In the genomic region with DNA sequence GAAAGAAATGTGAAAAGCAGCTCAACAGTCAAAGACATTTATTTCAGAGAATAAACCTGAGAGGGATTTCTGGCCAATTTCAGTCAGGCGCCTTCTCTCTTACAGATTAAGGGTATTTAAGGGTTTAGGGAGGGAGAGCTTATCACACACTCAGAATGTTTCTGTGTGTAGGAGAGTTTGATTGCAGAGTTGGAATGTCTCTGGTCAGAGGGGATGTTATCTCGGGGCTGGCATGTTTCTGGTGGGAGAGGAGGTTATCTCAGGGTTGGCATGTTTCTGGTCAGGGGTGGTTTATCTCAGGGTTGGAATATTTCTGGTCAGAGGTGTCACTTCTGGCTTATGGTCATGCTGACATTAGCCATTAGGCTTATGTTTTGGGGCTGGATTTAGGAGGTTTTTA, we compare ENCODE assay signal across 18 cellular contexts.
"Had no signal": no experiment of that assay in that cellular context is flagged by ENCODE, and none has a peak within 500 bp of the region (broad histone marks: within the 10 kb centered on the region; RNA-seq: fewer than 3 reads in every experiment).

No MANE protein-coding gene starts in this region.

- H3K27ac Mint-ChIP-seq: activated naive CD8-positive, alpha-beta T cell treated with anti-CD3 and anti-CD28 coated beads, Interleukin-2, amount 10 ng/mL, durations not matched to agents 7 days and 5 days; activated T-helper 1 cell treated with anti-CD3 and anti-CD28 coated beads, Interleukin-12 subunit alpha, Interleukin-12 subunit beta, Interleukin-2, Interleukin-4 antibody, amounts not matched to agents 30 ng/mL and 10 ng/mL and 1 ng/mL, durations not matched to agents 14 hours and 24 hours and 36 hours; nephron progenitor cell had no signal

- H3K36me3 ChIP-seq: breast epithelium, sigmoid colon, stomach, thoracic aorta had no signal

- DNase-seq: activated CD4-positive, alpha-beta T cell treated with anti-CD3 and anti-CD28 coated beads, Interleukin-2, amount 50 U/mL, for 1 hour; activated naive CD8-positive, alpha-beta T cell treated with anti-CD3 and anti-CD28 coated beads, Interleukin-2, amount 10 ng/mL, durations not matched to agents 7 days and 5 days; anterior cingulate cortex; dorsolateral prefrontal cortex; erythroblast; hippocampal formation; kidney; nephron progenitor cell; occipital lobe; psoas muscle; sigmoid colon; stimulated activated CD4-positive, alpha-beta T cell treated with anti-CD3 and anti-CD28 coated beads, Interleukin-1b, Interleukin-23, amount 100 ng/mL, for 48 hours; stomach; SW 1271 had no signal

- H3K36me3 Mint-ChIP-seq: activated naive CD8-positive, alpha-beta T cell treated with anti-CD3 and anti-CD28 coated beads, Interleukin-2, amount 10 ng/mL, durations not matched to agents 7 days and 5 days had no signal

- H3K9me3 Mint-ChIP-seq: activated naive CD8-positive, alpha-beta T cell treated with anti-CD3 and anti-CD28 coated beads, Interleukin-2, amount 10 ng/mL, durations not matched to agents 7 days and 5 days; nephron progenitor cell had no signal

- H3K4me1 Mint-ChIP-seq: activated naive CD8-positive, alpha-beta T cell treated with anti-CD3 and anti-CD28 coated beads, Interleukin-2, amount 10 ng/mL, durations not matched to agents 7 days and 5 days; nephron progenitor cell had no signal

- H3K9me3 ChIP-seq: breast epithelium, psoas muscle, sigmoid colon, stomach, thoracic aorta had no signal

- ATAC-seq: activated CD4-positive, CD25-positive, alpha-beta regulatory T cell treated with anti-CD3 and anti-CD28 coated beads, Interleukin-2, amount 50 U/mL, for 24 hours; psoas muscle had no signal

- H3K27me3 ChIP-seq: breast epithelium, dorsolateral prefrontal cortex, sigmoid colon, stomach had no signal

- H3K4me1 ChIP-seq: breast epithelium, psoas muscle, sigmoid colon, stomach had no signal

- H3K27ac ChIP-seq: breast epithelium, dorsolateral prefrontal cortex, psoas muscle, sigmoid colon, stomach, thoracic aorta had no signal

- H3K27me3 Mint-ChIP-seq: activated naive CD8-positive, alpha-beta T cell treated with anti-CD3 and anti-CD28 coated beads, Interleukin-2, amount 10 ng/mL, durations not matched to agents 7 days and 5 days had no signal

- H3K4me3 ChIP-seq: breast epithelium, dorsolateral prefrontal cortex, psoas muscle, sigmoid colon, stomach, thoracic aorta had no signal

- H3K4me3 Mint-ChIP-seq: activated naive CD8-positive, alpha-beta T cell treated with anti-CD3 and anti-CD28 coated beads, Interleukin-2, amount 10 ng/mL, durations not matched to agents 7 days and 5 days; activated T-helper 1 cell treated with anti-CD3 and anti-CD28 coated beads, Interleukin-12 subunit alpha, Interleukin-12 subunit beta, Interleukin-2, Interleukin-4 antibody, amounts not matched to agents 30 ng/mL and 10 ng/mL and 1 ng/mL, durations not matched to agents 14 hours and 24 hours and 36 hours; nephron progenitor cell had no signal
